In the genomic region with DNA sequence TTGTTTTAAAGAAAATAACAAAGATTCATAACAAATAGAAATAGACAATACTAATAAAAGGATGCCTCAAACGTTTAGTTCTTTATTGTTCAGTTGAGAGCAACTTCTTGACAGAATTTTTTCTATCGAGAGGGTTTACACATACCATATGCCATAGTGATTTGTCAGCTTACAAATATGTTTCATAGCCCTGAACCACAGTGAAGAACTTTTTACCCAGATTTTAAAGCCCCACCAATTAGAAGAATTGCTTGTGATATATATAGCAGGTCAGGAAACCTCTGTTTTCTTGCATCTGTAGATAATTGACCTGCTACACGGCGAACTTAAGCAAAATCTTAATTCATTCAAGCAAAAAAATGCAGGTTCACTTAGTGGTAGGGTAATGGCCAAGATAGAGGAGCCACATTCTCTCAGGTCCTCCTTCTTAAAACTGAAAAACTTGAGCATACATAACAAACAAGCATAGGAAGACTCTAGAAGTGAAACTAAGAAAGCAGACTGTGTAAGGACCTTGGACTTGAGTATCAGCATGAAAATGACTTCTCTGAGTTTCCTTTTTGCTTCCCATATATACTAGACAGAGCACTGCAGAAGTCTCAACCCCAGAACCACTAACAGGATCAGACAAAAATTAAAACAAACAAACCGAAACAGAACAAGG, we compare ENCODE assay signal across 11 cellular contexts. TPM values are rescaled to one million over a fixed set of nuclear protein-coding genes. Genes with fewer than 3 reads are reported as not detected.
DNase-seq lines count a peak whose midpoint lies in the region; ATAC-seq and TF ChIP-seq lines count a peak whose summit lies in the region.
"Had no signal": no experiment of that assay in that cellular context is flagged by ENCODE, and none has a peak within 500 bp of the region (broad histone marks: within the 10 kb centered on the region; RNA-seq: fewer than 3 reads in every experiment).

No MANE protein-coding gene starts in this region.

- H3K9me3 ChIP-seq in MG63 (no peaks in the 10 kb centered on the region), upper lobe of right lung (no peaks in the 10 kb centered on the region)

- no peak for TF ChIP-seq CTCF in upper lobe of right lung (IDR thresholded peaks at IDR 0.05)

- intact Hi-C loops in upper lobe of right lung (cut with DNase I) = no loop called here

- H3K27me3 ChIP-seq in MG63 = no peaks in the 10 kb centered on the region
- H3K27me3 ChIP-seq in upper lobe of right lung = no peaks in the 10 kb centered on the region

- no peak for DNase-seq in MG63
- DNase-seq in upper lobe of right lung = no peak
- no peak for DNase-seq in caudate nucleus (lab: John Stamatoyannopoulos, UW)
- DNase-seq in iPS-NIHi7 (ENCODE audit: extremely low spot score) = no peak
- DNase-seq in activated CD8-positive, alpha-beta memory T cell treated with anti-CD3 and anti-CD28 coated beads, Interleukin-2, amount 50 U/mL, for 48 hours = no peak
- DNase-seq: NCI-H1092 treated with DMSO at 0.1 percent for 48 hours; stimulated activated CD4-positive, alpha-beta T cell treated with anti-CD3 and anti-CD28 coated beads, Interleukin-4, amount 100 ng/mL, for 1 hour had no signal

- peak; percentile 94 for ATAC-seq in GM18499 (IDR thresholded peaks at IDR 0.05; ENCODE audit: insufficient read depth, unreplicated experiment)
- ATAC-seq in GM21367 (IDR thresholded peaks at IDR 0.05; ENCODE audit: unreplicated experiment) = peak; percentile 94
- peak; percentile 98 for ATAC-seq in HG03025 (IDR thresholded peaks at IDR 0.05; ENCODE audit: low FRiP score, unreplicated experiment)
- ATAC-seq in upper lobe of right lung = no peak
- ATAC-seq: Panc1 had no signal

- H3K4me3 ChIP-seq in MG63 (peak overlapping the region; percentile 34), upper lobe of right lung (no peak overlapping the region)

- no peaks in the 10 kb centered on the region for H3K4me1 ChIP-seq in upper lobe of right lung

- no peaks in the 10 kb centered on the region for H3K36me3 ChIP-seq in MG63
- no peaks in the 10 kb centered on the region for H3K36me3 ChIP-seq in upper lobe of right lung

- H3K27ac ChIP-seq in upper lobe of right lung (no peak overlapping the region), caudate nucleus (ENCODE audit: low read depth, low read length) (no peak overlapping the region)

RNA-seq across cellular contexts. Expression of a gene that starts 39.5 kb away (rescaled TPM):
- not detected in 2 replicates for total RNA-seq in MG63 (2014; rRNA removed; shearing (Covaris generic); ENCODE audit: low replicate concordance)
- total RNA-seq in upper lobe of right lung = not detected

RNA-seq across cellular contexts. Expression of a gene that starts 39.8 kb away (rescaled TPM):
- total RNA-seq in MG63 (2014; rRNA removed; shearing (Covaris generic); ENCODE audit: low replicate concordance) = not detected in 2 replicates
- not detected for total RNA-seq in upper lobe of right lung
